Comparison of ENCODE assay signal across 1 cellular context in the genomic region with DNA sequence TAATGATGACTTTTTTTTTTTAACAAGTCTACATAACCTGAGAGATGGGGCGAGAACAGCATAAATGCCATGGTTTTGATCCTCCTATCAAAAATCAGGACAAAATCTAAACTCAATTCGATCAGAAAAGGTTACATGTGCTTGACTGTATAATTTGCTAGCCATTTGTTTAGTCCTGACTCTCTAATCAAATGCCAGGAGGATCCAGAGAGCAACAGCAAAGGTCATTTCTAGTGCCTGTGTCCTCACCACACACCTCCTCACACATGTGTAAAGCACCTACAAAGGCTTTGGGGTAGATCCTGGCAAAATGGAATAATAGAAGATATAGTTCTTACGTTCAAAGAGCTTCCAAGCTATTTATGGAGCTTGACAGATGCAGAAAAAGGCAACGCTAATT.
TF ChIP-seq lines count a peak whose summit lies in the region.

No MANE protein-coding gene starts in this region.

TF ChIP-seq in SK-N-SH, 30 proteins besides CTCF, POLR2A, EP300 and RAD21 (continued from another document):
- TF ChIP-seq SMC3 (IDR thresholded peaks at IDR 0.05; ENCODE audit: low read depth, low read length) = no peak
